In genomic region chr2:161104054-161104553, GRCh38 we compare ENCODE assay signal across 10 cellular contexts. TPM values are rescaled to one million over a fixed set of nuclear protein-coding genes. Genes with fewer than 3 reads are reported as not detected.
DNase-seq lines count a peak whose midpoint lies in the region; ATAC-seq and TF ChIP-seq lines count a peak whose summit lies in the region.
"Had no signal": no experiment of that assay in that cellular context is flagged by ENCODE, and none has a peak within 500 bp of the region (broad histone marks: within the 10 kb centered on the region; RNA-seq: fewer than 3 reads in every experiment).

No MANE protein-coding gene starts in this region.

- H3K9me3 ChIP-seq in SU-DHL-6 (ENCODE audit: insufficient read depth, low read length), result no peaks in the 10 kb centered on the region
- H3K9me3 ChIP-seq in left lung, result no peaks in the 10 kb centered on the region
- H3K9me3 ChIP-seq: uterus had no signal

- peak; percentile 93 for ATAC-seq in GM19438 (IDR thresholded peaks at IDR 0.05; ENCODE audit: low read depth, unreplicated experiment)
- ATAC-seq in HG03060 (IDR thresholded peaks at IDR 0.05; ENCODE audit: low read depth, unreplicated experiment), result peak; percentile 81
- no peak for ATAC-seq in left lung

- H3K4me1 ChIP-seq in left lung, result peaks cover 0 to 5% of the 10 kb centered on the region in 2 donors
- H3K4me1 ChIP-seq: uterus had no signal

- no peaks in the 10 kb centered on the region for H3F3A ChIP-seq in SU-DHL-6 (ENCODE audit: insufficient read depth)

- H3K4me3 ChIP-seq in SU-DHL-6 (ENCODE audit: insufficient read depth, low read length, poor library complexity, severe bottlenecking) (no peak overlapping the region), left lung (no peak overlapping the region)
- H3K4me3 ChIP-seq: uterus had no signal

- H3K27me3 ChIP-seq in SU-DHL-6 (ENCODE audit: low read length), result no peaks in the 10 kb centered on the region
- H3K27me3 ChIP-seq in left lung, result no peaks in the 10 kb centered on the region
- H3K27me3 ChIP-seq: uterus had no signal

- in situ Hi-C loops in GM13977 (cut with MboI; ENCODE audit: low pct_unique_long_range_greater_than_20kb, low sequenced_read_pairs, unreplicated experiment), result no loop called here

- H3K9me2 ChIP-seq in SU-DHL-6 (replicated peaks; ENCODE audit: insufficient read depth, low read length), result no peaks in the 10 kb centered on the region

- H3K79me2 ChIP-seq in SU-DHL-6 (ENCODE audit: insufficient read depth, low read length), result no peaks in the 10 kb centered on the region

- TF ChIP-seq CTCF in GM13977 (IDR thresholded peaks at IDR 0.05; ENCODE audit: extremely low read depth, insufficient read depth, missing control alignments), result no peak
- TF ChIP-seq CTCF in SU-DHL-6 (IDR thresholded peaks at IDR 0.05; ENCODE audit: insufficient read depth, low read length, poor library complexity, severe bottlenecking), result no peak
- TF ChIP-seq CTCF in left lung (IDR thresholded peaks at IDR 0.05), result no peak

- peak overlapping the region; percentile 20 for H3K4me2 ChIP-seq in SU-DHL-6 (ENCODE audit: low read depth, low read length, poor library complexity, severe bottlenecking)

- H3K9ac ChIP-seq in SU-DHL-6 (ENCODE audit: low read length), result no peak overlapping the region

- intact Hi-C loops in left lung (cut with DNase I), result no loop called here

- peak; percentile 26 for DNase-seq in GM13977 (ENCODE audit: low spot score)
- DNase-seq in GOT3 (lab: John Stamatoyannopoulos, UW), result no peak
- DNase-seq in pons (ENCODE audit: low spot score), result no peak
- DNase-seq in left lung, result no peak
- no peak for DNase-seq in activated CD4-positive, alpha-beta T cell treated with anti-CD3 and anti-CD28 coated beads for 48 hours
- DNase-seq: activated CD4-positive, alpha-beta T cell treated with anti-CD3 and anti-CD28 coated beads for 4 hours; uterus had no signal

- H3K27ac ChIP-seq in SU-DHL-6 (ENCODE audit: low read depth, low read length) (no peak overlapping the region), left lung (no peak overlapping the region)
- H3K27ac ChIP-seq: uterus had no signal

- H4K20me1 ChIP-seq in SU-DHL-6 (ENCODE audit: low read depth, low read length), result no peaks in the 10 kb centered on the region

- H2AFZ ChIP-seq in SU-DHL-6 (ENCODE audit: low read depth, low read length, severe bottlenecking), result no peak overlapping the region

- H3K36me3 ChIP-seq in SU-DHL-6 (ENCODE audit: low read length), result no peaks in the 10 kb centered on the region
- no peaks in the 10 kb centered on the region for H3K36me3 ChIP-seq in left lung
- H3K36me3 ChIP-seq: uterus had no signal

RNA-seq across cellular contexts. Expression of gene TANK, which starts 56.1 kb away (rescaled TPM):
- total RNA-seq in left lung, result 10 to 100 TPM; 53.7 to 75.7 TPM
